In the genomic region with DNA sequence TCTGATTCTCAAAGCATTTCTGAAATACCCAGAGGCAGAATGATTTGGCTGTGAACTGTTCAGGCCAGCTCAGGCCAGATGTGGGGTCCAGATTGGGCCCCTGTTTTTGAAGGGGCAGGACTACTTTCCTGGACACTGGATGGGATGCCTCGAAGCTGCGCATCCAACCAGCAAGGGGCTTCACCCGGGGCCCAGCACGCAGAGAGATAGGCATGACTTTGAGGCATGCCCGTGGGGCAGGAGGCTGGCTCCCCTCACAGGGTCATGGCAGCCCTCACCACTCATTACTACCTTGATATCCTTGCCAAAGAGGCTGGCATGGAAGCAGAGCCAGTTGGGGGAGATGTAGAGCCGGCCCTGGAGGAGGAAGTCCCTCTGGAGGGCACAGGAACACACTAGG, we compare ENCODE assay signal across 25 cellular contexts. TPM values are rescaled to one million over a fixed set of nuclear protein-coding genes. Genes with fewer than 3 reads are reported as not detected.
"Had no signal": no experiment of that assay in that cellular context is flagged by ENCODE, and none has a peak within 500 bp of the region (broad histone marks: within the 10 kb centered on the region; RNA-seq: fewer than 3 reads in every experiment).

No MANE protein-coding gene starts in this region.

- H3K36me3 ChIP-seq: brain microvascular endothelial cell had no signal

- ATAC-seq: T-helper 17 cell had no signal

- DNase-seq: activated CD4-positive, alpha-beta memory T cell treated with anti-CD3 and anti-CD28 coated beads for 36 hours; activated CD4-positive, alpha-beta T cell treated with anti-CD3 and anti-CD28 coated beads, Interleukin-2, amount 10 ng/mL, durations not matched to agents 7 days and 5 days; activated CD4-positive, CD25-positive, alpha-beta regulatory T cell; activated CD8-positive, alpha-beta memory T cell treated with anti-CD3 and anti-CD28 coated beads, Interleukin-2, amount 50 U/mL, for 4 hours; activated gamma-delta T cell treated with Interleukin-2 at 50 U/mL for 16 hours; activated naive CD4-positive, alpha-beta T cell treated with anti-CD3 and anti-CD28 coated beads, Interleukin-2, amount 10 ng/mL, durations not matched to agents 7 days and 5 days; activated naive CD8-positive, alpha-beta T cell treated with anti-CD3 and anti-CD28 coated beads for 36 hours; activated T-cell treated with anti-CD3 and anti-CD28 coated beads, Interleukin-2, amount 50 U/mL, for 72 hours; brain microvascular endothelial cell; cerebellar nuclear complex; Karpas-422; NCI-H1092; NCI-H1417 treated with DMSO at 0.1 percent for 48 hours; NCI-H1694; NCI-H2029; NCI-H2107; NCI-H2171 treated with DMSO at 0.1 percent for 48 hours; NCI-H226; NCI-H526; NCI-H82; SIG-M5; T-helper 17 cell; T-helper 9 cell had no signal

- H3K27me3 ChIP-seq: brain microvascular endothelial cell had no signal

- H3K27ac ChIP-seq: brain microvascular endothelial cell had no signal

RNA-seq across cellular contexts. Expression of a gene that starts 30.1 kb away (rescaled TPM):
- total RNA-seq: activated CD4-positive, alpha-beta memory T cell treated with anti-CD3 and anti-CD28 coated beads for 36 hours; activated CD4-positive, alpha-beta T cell treated with anti-CD3 and anti-CD28 coated beads, Interleukin-2, amount 10 ng/mL, durations not matched to agents 7 days and 5 days; activated naive CD8-positive, alpha-beta T cell treated with anti-CD3 and anti-CD28 coated beads for 36 hours; activated T-helper 2 cell treated with anti-CD3 and anti-CD28 coated beads, Interferon-gamma antibody, Interleukin-2, Interleukin-4, amounts not matched to agents 10 μg/mL and 5 μg/mL and 100 μg/mL, durations not matched to agents 14 hours and 24 hours and 36 hours; cardiac septum; T-helper 17 cell had no signal
